In the genomic region with DNA sequence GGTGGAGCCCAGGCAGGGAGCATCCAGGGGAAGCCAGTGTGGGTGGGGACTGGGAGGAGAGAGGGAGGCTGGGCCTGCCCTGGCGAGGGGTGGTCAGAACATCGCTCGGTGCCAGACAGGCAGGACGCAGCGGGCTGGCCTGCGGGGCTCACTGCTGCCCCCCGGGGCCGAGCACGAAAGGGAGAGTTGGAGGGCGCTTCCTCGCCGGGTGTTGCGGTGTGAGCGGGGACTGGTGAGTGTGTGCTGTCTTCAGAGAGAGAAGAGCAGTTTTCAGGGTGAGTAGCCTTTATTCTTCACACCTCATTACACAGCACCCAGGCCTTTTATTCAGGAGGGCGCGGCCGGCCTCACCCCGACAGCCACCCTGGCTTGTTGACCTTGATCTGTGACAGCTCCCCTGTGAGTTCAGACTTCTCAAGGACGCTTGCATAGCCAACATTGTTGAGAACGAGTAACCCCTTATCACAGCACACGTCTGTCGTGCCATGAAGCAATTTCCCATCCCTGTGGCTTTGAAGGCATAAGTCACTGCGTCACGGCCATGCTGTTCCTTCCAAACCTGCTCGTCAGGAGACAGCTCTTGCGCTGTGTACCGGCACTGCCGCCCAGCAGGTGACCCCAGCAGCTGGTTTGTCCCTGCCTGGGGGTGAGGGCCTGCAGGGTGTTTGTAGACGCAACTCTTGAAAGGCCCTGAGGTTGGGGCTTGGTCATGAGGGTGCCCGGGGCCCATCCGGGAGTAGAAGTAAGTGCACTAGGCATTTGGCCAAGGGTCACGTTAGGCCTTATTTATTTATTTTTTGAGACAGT, we compare ENCODE assay signal across 12 cellular contexts. TPM values are rescaled to one million over a fixed set of nuclear protein-coding genes. Genes with fewer than 3 reads are reported as not detected.
DNase-seq lines count a peak whose midpoint lies in the region; ATAC-seq and TF ChIP-seq lines count a peak whose summit lies in the region.
"Had no signal": no experiment of that assay in that cellular context is flagged by ENCODE, and none has a peak within 500 bp of the region (broad histone marks: within the 10 kb centered on the region; RNA-seq: fewer than 3 reads in every experiment).

No MANE protein-coding gene starts in this region.

- no peaks in the 10 kb centered on the region for H4K20me1 ChIP-seq in H9 (ENCODE audit: control insufficient read depth, insufficient read depth, insufficient read length)

- no peak overlapping the region for H2BK20ac ChIP-seq in H9 (ENCODE audit: low read depth, low read length, poor library complexity, severe bottlenecking)

- no peaks in the 10 kb centered on the region for H3K79me2 ChIP-seq in H9 (ENCODE audit: insufficient read depth, low read length)

- no peak overlapping the region for H4K5ac ChIP-seq in H9 (ENCODE audit: insufficient read length, low read depth, low read length)

- H3K9ac ChIP-seq in H9 (ENCODE audit: extremely low read depth, insufficient read length, low read length): no peak overlapping the region

- TF ChIP-seq CTCF in H9 (conservative IDR thresholded peaks at IDR 0.05): peak; percentile 51
- TF ChIP-seq CTCF in kidney epithelial cell (IDR thresholded peaks at IDR 0.05; ENCODE audit: insufficient read depth, low read length, poor library complexity, severe bottlenecking): peak; percentile 35
- no peak for TF ChIP-seq CTCF in foreskin keratinocyte (conservative IDR thresholded peaks at IDR 0.05)

- no peaks in the 10 kb centered on the region for H3K9me3 ChIP-seq in H9 (ENCODE audit: control insufficient read depth, low read depth, low read length)
- H3K9me3 ChIP-seq: neutrophil had no signal

- H3K36me3 Mint-ChIP-seq in H9 (ENCODE audit: insufficient read depth in 1 of 3, low read depth in 3 of 3): peaks cover 0 to 11% (median 7%) of the 10 kb centered on the region in 3 experiments; a peak in 4 of 7 replicates

- H3K4ac ChIP-seq in H9 (ENCODE audit: low read depth, low read length): no peak overlapping the region

- H2BK5ac ChIP-seq in H9 (ENCODE audit: insufficient read length, low read length): no peak overlapping the region

- H4K8ac ChIP-seq in H9 (replicated peaks; ENCODE audit: insufficient read length, low read depth, low read length): no peak overlapping the region

- no peak overlapping the region for H2AK5ac ChIP-seq in H9 (ENCODE audit: insufficient read length, low read length)

- H2BK120ac ChIP-seq in H9 (ENCODE audit: low read depth, low read length, poor library complexity, severe bottlenecking): no peak overlapping the region

- ATAC-seq in stimulated activated naive CD8-positive, alpha-beta T cell treated with anti-CD3 and anti-CD28 coated beads, Interleukin-15, amount 100 ng/mL, for 72 hours: peak; percentile 26
- no peak for ATAC-seq in GM21528 (IDR thresholded peaks at IDR 0.05; ENCODE audit: low FRiP score, unreplicated experiment)
- no peak for ATAC-seq in foreskin keratinocyte
- ATAC-seq: activated T-cell treated with anti-CD3 and anti-CD28 coated beads, Interleukin-2, amount 50 U/mL, for 4 hours; GM12878 had no signal

- no peaks in the 10 kb centered on the region for H3K27me3 ChIP-seq in H9 (ENCODE audit: insufficient read depth, low read length)
- H3K27me3 ChIP-seq in kidney epithelial cell (ENCODE audit: control insufficient read depth, insufficient read depth, low read length): no peaks in the 10 kb centered on the region
- no peaks in the 10 kb centered on the region for H3K27me3 ChIP-seq in foreskin keratinocyte
- H3K27me3 ChIP-seq: neutrophil had no signal

- H3K9me3 Mint-ChIP-seq in H9: no peaks in the 10 kb centered on the region
- no peaks in the 10 kb centered on the region for H3K9me3 Mint-ChIP-seq in stimulated activated naive CD8-positive, alpha-beta T cell treated with anti-CD3 and anti-CD28 coated beads, Interleukin-15, amount 100 ng/mL, for 72 hours
- H3K9me3 Mint-ChIP-seq: activated T-cell treated with anti-CD3 and anti-CD28 coated beads, Interleukin-2, amount 50 U/mL, for 4 hours had no signal

- H2AFZ ChIP-seq in H9 (ENCODE audit: low read length): no peak overlapping the region

- no peaks in the 10 kb centered on the region for H3K23me2 ChIP-seq in H9 (ENCODE audit: insufficient read length, low read depth, low read length, poor library complexity, severe bottlenecking)

- H3K4me1 ChIP-seq in H9 (ENCODE audit: insufficient read depth, low read length): no peaks in the 10 kb centered on the region
- H3K4me1 ChIP-seq in foreskin keratinocyte: no peaks in the 10 kb centered on the region

- H2BK12ac ChIP-seq in H9 (ENCODE audit: insufficient read length, low read depth, low read length): no peak overlapping the region

- H3K4me1 Mint-ChIP-seq in H9: peaks cover 3 to 15% of the 10 kb centered on the region in 2 experiments; a peak in 3 of 4 replicates
- H3K4me1 Mint-ChIP-seq in stimulated activated naive CD8-positive, alpha-beta T cell treated with anti-CD3 and anti-CD28 coated beads, Interleukin-15, amount 100 ng/mL, for 72 hours: peaks cover 4% of the 10 kb centered on the region

- no peak overlapping the region for H2BK15ac ChIP-seq in H9 (ENCODE audit: low read depth, low read length)

- no peaks in the 10 kb centered on the region for H3K79me1 ChIP-seq in H9 (ENCODE audit: insufficient read depth, low read depth, low read length, poor library complexity, severe bottlenecking)

- H3K4me3 Mint-ChIP-seq in H9: no peak overlapping the region
- no peak overlapping the region for H3K4me3 Mint-ChIP-seq in stimulated activated naive CD8-positive, alpha-beta T cell treated with anti-CD3 and anti-CD28 coated beads, Interleukin-15, amount 100 ng/mL, for 72 hours
- H3K4me3 Mint-ChIP-seq: activated T-cell treated with anti-CD3 and anti-CD28 coated beads, Interleukin-2, amount 50 U/mL, for 4 hours had no signal

- no peaks in the 10 kb centered on the region for H3K27me3 Mint-ChIP-seq in H9 (ENCODE audit: low read depth)
- no peaks in the 10 kb centered on the region for H3K27me3 Mint-ChIP-seq in stimulated activated naive CD8-positive, alpha-beta T cell treated with anti-CD3 and anti-CD28 coated beads, Interleukin-15, amount 100 ng/mL, for 72 hours

- no CpG with 5 or more reads among the region's 32 CpGs for WGBS in H9 (ENCODE audit: extremely low coverage, insufficient read length, low lambda C conversion rate)

- no peak overlapping the region for H3K23ac ChIP-seq in H9 (ENCODE audit: insufficient read length, low read depth, low read length)

- no peak overlapping the region for H3K27ac ChIP-seq in H9 (ENCODE audit: insufficient read length, low read depth, low read length)
- no peak overlapping the region for H3K27ac ChIP-seq in foreskin keratinocyte
- H3K27ac ChIP-seq: HL-60, neutrophil had no signal

- peak overlapping the region; percentile 22 to 91 (median 80); a peak in 3 of 7 replicates for H3K27ac Mint-ChIP-seq in H9
- no peak overlapping the region for H3K27ac Mint-ChIP-seq in stimulated activated naive CD8-positive, alpha-beta T cell treated with anti-CD3 and anti-CD28 coated beads, Interleukin-15, amount 100 ng/mL, for 72 hours

- no peak overlapping the region for H3K14ac ChIP-seq in H9 (ENCODE audit: insufficient read depth, low read length)

- H3K18ac ChIP-seq in H9 (ENCODE audit: insufficient read length, low read depth, low read length): no peak overlapping the region

- no peaks in the 10 kb centered on the region for H3K36me3 ChIP-seq in kidney epithelial cell (ENCODE audit: control insufficient read depth, insufficient read depth, low read length)
- H3K36me3 ChIP-seq: neutrophil had no signal

- DNase-seq in H9: peak; percentile 65
- peak; percentile 92 for DNase-seq in SW480 (ENCODE audit: low spot score)
- no peak for DNase-seq in kidney epithelial cell (ENCODE audit: low read depth)
- DNase-seq in stimulated activated naive CD8-positive, alpha-beta T cell treated with anti-CD3 and anti-CD28 coated beads, Interleukin-15, amount 100 ng/mL, for 72 hours: no peak
- DNase-seq in foreskin keratinocyte: no peak
- DNase-seq in activated CD4-positive, alpha-beta T cell treated with anti-CD3 and anti-CD28 coated beads, Interleukin-2, amount 50 U/mL, for 48 hours: no peak
- DNase-seq: activated T-cell treated with anti-CD3 and anti-CD28 coated beads, Interleukin-2, amount 50 U/mL, for 4 hours; MM.1S had no signal

- H3K4me2 ChIP-seq in H9 (ENCODE audit: insufficient read depth, insufficient read length, low read length): no peak overlapping the region

- H3T11ph ChIP-seq in H9 (ENCODE audit: low read length): no peak overlapping the region

- no peak overlapping the region for H4K91ac ChIP-seq in H9 (ENCODE audit: insufficient read length, low read depth, low read length)

- H3K56ac ChIP-seq in H9 (ENCODE audit: insufficient read length, low read depth, low read length): no peak overlapping the region

- H3K4me3 ChIP-seq in kidney epithelial cell (ENCODE audit: low read depth, low read length): no peak overlapping the region
- H3K4me3 ChIP-seq: GM12878 had no signal

RNA-seq across cellular contexts. Expression of gene PRKCZ, which starts 54.6 kb away (rescaled TPM):
- total RNA-seq in H9 (2021): 42.0 and 48.4 TPM in 2 replicates
- 37.0 and 37.6 TPM in 2 replicates for total RNA-seq in kidney epithelial cell
- 26.0 and 28.3 TPM in 2 replicates for total RNA-seq in foreskin keratinocyte
- 23.7 and 27.3 TPM in 2 replicates for polyA plus RNA-seq in foreskin keratinocyte

Comparison
In these comparisons a context has a peak if more than half of its experiments do, and no peak if none do; other contexts are left out.
1. DNase-seq: peak in H9 (single experiment) and SW480 (single experiment); none in kidney epithelial cell (single experiment), stimulated activated naive CD8-positive, alpha-beta T cell treated with anti-CD3 and anti-CD28 coated beads, Interleukin-15, amount 100 ng/mL, for 72 hours (0 of 2), foreskin keratinocyte (0 of 2) and activated CD4-positive, alpha-beta T cell treated with anti-CD3 and anti-CD28 coated beads, Interleukin-2, amount 50 U/mL, for 48 hours (0 of 2).
2. H3K27ac Mint-ChIP-seq: peak in H9 (3 of 3); none in stimulated activated naive CD8-positive, alpha-beta T cell treated with anti-CD3 and anti-CD28 coated beads, Interleukin-15, amount 100 ng/mL, for 72 hours (0 of 2).